In the genomic region with DNA sequence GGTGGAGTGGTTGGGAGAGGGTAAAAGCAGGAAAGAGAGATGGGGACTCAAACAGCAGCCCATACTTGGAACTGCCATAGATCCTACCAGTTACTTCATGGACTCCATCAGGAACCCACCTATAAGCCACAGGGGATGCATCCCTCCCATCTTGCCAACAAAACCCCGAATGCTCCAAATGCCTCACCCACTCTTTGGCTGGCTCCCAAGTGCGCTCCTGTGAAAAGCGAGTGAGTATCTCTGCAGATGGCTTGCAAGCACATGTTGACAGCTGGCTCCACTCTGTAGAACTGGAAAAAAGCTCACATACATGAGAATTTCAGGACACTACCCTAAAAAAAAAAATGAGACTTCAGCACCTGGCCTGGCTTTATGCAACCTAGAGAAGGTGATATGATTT, we compare ENCODE assay signal across 25 cellular contexts.
"Had no signal": no experiment of that assay in that cellular context is flagged by ENCODE, and none has a peak within 500 bp of the region (broad histone marks: within the 10 kb centered on the region; RNA-seq: fewer than 3 reads in every experiment).

No MANE protein-coding gene starts in this region.

- H3K36me3 Mint-ChIP-seq: mesothelial cell of epicardium had no signal

- H3K27me3 Mint-ChIP-seq: dendritic cell treated with granulocyte-macrophage colony-stimulating factor and Interleukin-4, amounts not matched to agents 40 ng/mL and 50 ng/mL, for 4 days; effector memory CD8-positive, alpha-beta T cell; naive B cell had no signal

- H3K36me3 ChIP-seq: esophagus squamous epithelium, gastrocnemius medialis, heart right ventricle, left lung, lower lobe of right lung had no signal

- H3K27ac Mint-ChIP-seq: dendritic cell treated with granulocyte-macrophage colony-stimulating factor and Interleukin-4, amounts not matched to agents 40 ng/mL and 50 ng/mL, for 4 days; effector memory CD8-positive, alpha-beta T cell; endodermal cell; mesothelial cell of epicardium; naive B cell; naive thymus-derived CD8-positive, alpha-beta T cell had no signal

- H3K27me3 ChIP-seq: esophagus squamous epithelium, gastrocnemius medialis, heart right ventricle, left lung had no signal

- DNase-seq: cortex of kidney; effector CD8-positive, alpha-beta T cell; effector memory CD8-positive, alpha-beta T cell; endodermal cell; erythroblast; esophagus squamous epithelium; foreskin fibroblast; foreskin melanocyte; gastrocnemius medialis; glutamatergic neuron; heart right ventricle; hippocampal formation; left cardiac atrium; left lung; left ventricle myocardium superior; lower lobe of right lung; mesenchymal stem cell; mucosa of descending colon; naive B cell; naive thymus-derived CD8-positive, alpha-beta T cell had no signal

- H3K4me1 Mint-ChIP-seq: endodermal cell; mesothelial cell of epicardium; naive B cell; naive thymus-derived CD8-positive, alpha-beta T cell had no signal

- FAIRE-seq: endometrium, islet of Langerhans, keratinocyte had no signal

- H3K4me3 ChIP-seq: esophagus squamous epithelium, gastrocnemius medialis, heart right ventricle, left lung, lower lobe of right lung, mucosa of descending colon had no signal

- H3K4me3 Mint-ChIP-seq: dendritic cell treated with granulocyte-macrophage colony-stimulating factor and Interleukin-4, amounts not matched to agents 40 ng/mL and 50 ng/mL, for 4 days; effector memory CD8-positive, alpha-beta T cell; endodermal cell; mesothelial cell of epicardium; naive B cell; naive thymus-derived CD8-positive, alpha-beta T cell had no signal
